Comparison of ENCODE assay signal across 1 cellular context in the genomic region with DNA sequence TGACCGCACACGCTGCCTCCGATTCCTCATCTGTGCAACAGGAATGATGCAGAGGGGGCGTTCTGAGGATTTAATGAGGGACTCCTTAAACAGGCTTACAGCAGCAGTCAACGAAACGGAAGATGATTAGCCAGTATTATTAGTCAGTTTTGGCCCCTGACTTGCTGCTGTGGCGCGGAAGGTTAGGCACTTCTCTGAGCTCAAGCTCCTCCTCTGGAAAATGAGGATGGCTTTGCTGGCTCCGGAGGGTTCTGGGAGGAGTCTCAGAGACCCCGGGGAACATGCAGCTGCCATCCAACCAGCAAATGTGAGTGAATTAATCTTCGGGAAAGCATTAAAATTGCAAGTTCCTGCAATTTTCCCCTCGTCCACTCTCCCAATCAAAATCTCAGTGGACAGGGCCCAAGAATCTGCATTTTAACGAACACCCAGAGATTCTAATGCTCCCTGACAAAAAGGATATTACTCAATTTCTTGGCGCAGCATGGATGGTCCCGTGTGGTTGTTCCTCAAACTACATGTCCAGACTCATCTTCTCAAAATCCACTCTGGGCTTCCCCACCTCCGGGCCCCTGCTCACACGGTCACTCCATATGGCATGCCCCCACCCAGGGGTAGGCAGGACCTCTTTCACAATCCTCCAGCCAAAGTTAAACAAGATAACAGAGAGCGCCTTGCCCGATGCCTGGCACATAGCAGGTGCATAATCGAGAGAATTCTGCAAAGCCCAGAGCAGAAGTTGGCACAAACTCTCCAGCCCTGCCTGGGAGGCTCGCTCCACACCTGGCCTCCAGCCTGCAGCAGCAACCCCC.
TF ChIP-seq lines count a peak whose summit lies in the region.

No MANE protein-coding gene starts in this region.

TF ChIP-seq in endothelial cell of umbilical vein, 7 proteins besides CTCF, POLR2A, EP300 and RAD21 (continued from another document):
- TF ChIP-seq, protein P1, sequence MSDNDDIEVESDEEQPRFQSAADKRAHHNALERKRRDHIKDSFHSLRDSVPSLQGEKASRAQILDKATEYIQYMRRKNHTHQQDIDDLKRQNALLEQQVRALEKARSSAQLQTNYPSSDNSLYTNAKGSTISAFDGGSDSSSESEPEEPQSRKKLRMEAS (IDR thresholded peaks at IDR 0.05; ENCODE audit: insufficient read depth, insufficient read length) = no peak
- TF ChIP-seq FOS (IDR thresholded peaks at IDR 0.05; ENCODE audit: borderline replicate concordance, insufficient read depth, low read length) (no peak), GATA2 (IDR thresholded peaks at IDR 0.05; ENCODE audit: insufficient read depth, insufficient read length, low read depth, low read length) (no peak), EZH2 (IDR thresholded peaks at IDR 0.05; ENCODE audit: borderline replicate concordance, low read depth, low read length, severe bottlenecking) (no peak)
